In the genomic region with DNA sequence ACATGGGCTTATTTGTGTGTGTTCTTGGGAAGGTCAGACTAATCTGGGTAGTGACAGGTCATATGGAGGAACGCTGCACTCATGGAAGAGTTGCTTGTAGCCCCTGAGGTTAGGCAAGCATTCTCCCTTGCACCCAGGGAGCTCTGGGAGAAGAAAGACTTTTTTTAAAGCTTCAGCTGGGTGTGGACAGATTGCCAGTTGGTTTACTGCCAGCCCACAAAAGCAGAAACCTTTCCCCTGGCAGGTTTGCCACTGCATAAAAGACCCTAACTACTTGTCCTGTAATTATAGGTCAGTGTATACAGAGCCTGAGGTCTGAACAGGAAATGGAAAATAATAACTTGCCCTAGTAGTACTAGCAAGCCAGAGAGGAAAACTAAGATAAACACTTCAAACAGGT, we compare ENCODE assay signal across 16 cellular contexts. TPM values are rescaled to one million over a fixed set of nuclear protein-coding genes. Genes with fewer than 3 reads are reported as not detected.
DNase-seq lines count a peak whose midpoint lies in the region; ATAC-seq, FAIRE-seq and TF ChIP-seq lines count a peak whose summit lies in the region.
"Had no signal": no experiment of that assay in that cellular context is flagged by ENCODE, and none has a peak within 500 bp of the region (broad histone marks: within the 10 kb centered on the region; RNA-seq: fewer than 3 reads in every experiment).

No MANE protein-coding gene starts in this region.

- no peaks in the 10 kb centered on the region for H3K9me3 ChIP-seq in GM12878 (replicated peaks; ENCODE audit: control insufficient read depth, insufficient read depth, low read length)

- POLR2A ChIA-PET in GM12878 (lab: Charles Lee): interaction anchor here (0.9 kb wide), 1 partner anchor 17 kb away, joined by 3 read pairs; no protein-coding TSS in a partner anchor

- H3K79me2 ChIP-seq in GM12878 (ENCODE audit: control insufficient read depth, insufficient read depth, low read length): no peaks in the 10 kb centered on the region

- no peaks in the 10 kb centered on the region for H3K36me3 ChIP-seq in GM12878 (ENCODE audit: control insufficient read depth in 2 of 2, insufficient read depth in 2 of 2, low read length in 1 of 2)

- no peaks in the 10 kb centered on the region for H3K27me3 ChIP-seq in GM12878 (replicated peaks in 1 of 2; ENCODE audit: control insufficient read depth in 2 of 2, insufficient read depth in 2 of 2, low read length in 1 of 2)

- RAD21 ChIA-PET in GM12878 (lab: Charles Lee; ENCODE audit: unreplicated experiment): no interaction called here

- FAIRE-seq in GM12878 (lab: Jason Lieb, UNC): peak; percentile 65

- no peak overlapping the region for H3K4me3 ChIP-seq in GM12878
- H3K4me3 ChIP-seq: coronary artery had no signal

- no peak for TF ChIP-seq CTCF in GM12878 (IDR thresholded peaks at IDR 0.05 in 2 of 3, conservative IDR thresholded peaks at IDR 0.05 in 1 of 3; ENCODE audit: control insufficient read depth in 2 of 3, extremely low read depth in 1 of 3, insufficient read depth in 1 of 3, low read depth in 3 of 3, low read length in 3 of 3)

- SMC1A ChIA-PET in GM12878 (lab: Charles Lee; ENCODE audit: uncharacterized antibody, unreplicated experiment): interaction anchor here (1.2 kb wide), 1 partner anchor 10 kb away, joined by 3 read pairs; no protein-coding TSS in a partner anchor

- no peak overlapping the region for H3K4me2 ChIP-seq in GM12878 (ENCODE audit: control insufficient read depth, insufficient read depth)

- WGBS in GM12878 (ENCODE audit: insufficient coverage, insufficient replicate concordance, low lambda C conversion rate, missing lambda C conversion rate): 50% methylated on average over 1 of the region's 1 CpG

- CTCF ChIA-PET in GM12878 (lab: Yijun Ruan, JAX): interaction anchor here (1.1 to 1.9 kb wide), 2 partner anchors 11 to 49 kb away, joined by 4 to 7 read pairs; no protein-coding TSS in a partner anchor

- no peaks in the 10 kb centered on the region for H4K20me1 ChIP-seq in GM12878 (ENCODE audit: control insufficient read depth, insufficient read depth)

- DNase-seq in COLO668 (lab: John Stamatoyannopoulos, UW; ENCODE audit: unreplicated experiment) (peak; percentile 12), NCI-H2081 treated with DMSO at 0.1 percent for 48 hours (lab: John Stamatoyannopoulos, UW) (peak; percentile 30), GM12878 (ENCODE audit: low read depth, low spot score) (no peak), CD1c-positive myeloid dendritic cell (ENCODE audit: extremely low spot score) (no peak), T1000 (lab: John Stamatoyannopoulos, UW) (no peak), nucleus accumbens (lab: John Stamatoyannopoulos, UW) (no peak)
- DNase-seq in activated effector memory CD4-positive, alpha-beta T cell treated with Interleukin-2 at 50 U/mL for 16 hours: no peak
- DNase-seq: activated CD4-positive, alpha-beta T cell treated with anti-CD3 and anti-CD28 coated beads, Interleukin-2, amount 50 U/mL, for 1 hour; activated naive CD4-positive, alpha-beta T cell treated with anti-CD3 and anti-CD28 coated beads, Interleukin-2, amount 10 ng/mL, durations not matched to agents 7 days and 5 days; H9; naive B cell; NK-92 treated with Interleukin-12 subunit alpha and Interleukin-12 subunit beta, amount 100 ng/mL, for 24 hours; trophoblast cell had no signal

- peak; percentile 59 for ATAC-seq in GM21423 (IDR thresholded peaks at IDR 0.05; ENCODE audit: unreplicated experiment)
- peak; percentile 61 for ATAC-seq in GM12878
- ATAC-seq: sciatic nerve had no signal

- no peak overlapping the region; the same call in 1 of the 2 replicates for H2AFZ ChIP-seq in GM12878 (ENCODE audit: control insufficient read depth, low read depth, low read length)

- in situ Hi-C loops in GM12878 (cut with MboI): no loop called here

- no peak for TF ChIP-seq POLR2A in GM12878 (IDR thresholded peaks at IDR 0.05; ENCODE audit: low read depth, low read length)

- intact Hi-C loops in GM12878 (cut with micrococcal nuclease; ENCODE audit: unreplicated experiment): no loop called here

- TF ChIP-seq EP300 in GM12878 (IDR thresholded peaks at IDR 0.05; ENCODE audit: borderline replicate concordance in 1 of 2, control insufficient read depth in 1 of 2, low read depth in 2 of 2, low read length in 2 of 2): no peak

- BruUV-seq in GM12878 (replicated peaks; lab: Mats Ljungman, UMichigan): no TSS peak

- no peaks in the 10 kb centered on the region for H3K4me1 ChIP-seq in GM12878 (ENCODE audit: control insufficient read depth, insufficient read depth, low read length)

- no peak overlapping the region for H3K9ac ChIP-seq in GM12878 (ENCODE audit: control insufficient read depth, insufficient read depth, low read length)

- no peak overlapping the region for H3K27ac ChIP-seq in GM12878 (ENCODE audit: control insufficient read depth, insufficient read depth)
- H3K27ac ChIP-seq: coronary artery had no signal

- no peak for TF ChIP-seq RAD21 in GM12878 (IDR thresholded peaks at IDR 0.05; ENCODE audit: insufficient read depth, low read depth, low read length)

TF ChIP-seq in GM12878, 131 proteins besides CTCF, POLR2A, EP300 and RAD21 (continues in another document):
- TF ChIP-seq, protein P1, sequence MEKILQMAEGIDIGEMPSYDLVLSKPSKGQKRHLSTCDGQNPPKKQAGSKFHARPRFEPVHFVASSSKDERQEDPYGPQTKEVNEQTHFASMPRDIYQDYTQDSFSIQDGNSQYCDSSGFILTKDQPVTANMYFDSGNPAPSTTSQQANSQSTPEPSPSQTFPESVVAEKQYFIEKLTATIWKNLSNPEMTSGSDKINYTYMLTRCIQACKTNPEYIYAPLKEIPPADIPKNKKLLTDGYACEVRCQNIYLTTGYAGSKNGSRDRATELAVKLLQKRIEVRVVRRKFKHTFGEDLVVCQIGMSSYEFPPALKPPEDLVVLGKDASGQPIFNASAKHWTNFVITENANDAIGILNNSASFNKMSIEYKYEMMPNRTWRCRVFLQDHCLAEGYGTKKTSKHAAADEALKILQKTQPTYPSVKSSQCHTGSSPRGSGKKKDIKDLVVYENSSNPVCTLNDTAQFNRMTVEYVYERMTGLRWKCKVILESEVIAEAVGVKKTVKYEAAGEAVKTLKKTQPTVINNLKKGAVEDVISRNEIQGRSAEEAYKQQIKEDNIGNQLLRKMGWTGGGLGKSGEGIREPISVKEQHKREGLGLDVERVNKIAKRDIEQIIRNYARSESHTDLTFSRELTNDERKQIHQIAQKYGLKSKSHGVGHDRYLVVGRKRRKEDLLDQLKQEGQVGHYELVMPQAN (conservative IDR thresholded peaks at IDR 0.05): no peak
- no peak for TF ChIP-seq ESRRA (IDR thresholded peaks at IDR 0.05; ENCODE audit: low read length)
- no peak for TF ChIP-seq SMARCA5 (IDR thresholded peaks at IDR 0.05)
- no peak for TF ChIP-seq FOXK2 (IDR thresholded peaks at IDR 0.05)
- TF ChIP-seq YBX1 (IDR thresholded peaks at IDR 0.05): no peak
- no peak for TF ChIP-seq SMC3 (IDR thresholded peaks at IDR 0.05; ENCODE audit: borderline replicate concordance, low read length)
- TF ChIP-seq E2F4 (IDR thresholded peaks at IDR 0.05; ENCODE audit: low read depth, low read length): no peak
- TF ChIP-seq SIX5 (IDR thresholded peaks at IDR 0.05; ENCODE audit: low read depth, low read length, severe bottlenecking): no peak
- TF ChIP-seq MTA2 (IDR thresholded peaks at IDR 0.05; ENCODE audit: low read depth): no peak
- TF ChIP-seq RAD51 (IDR thresholded peaks at IDR 0.05): no peak

RNA-seq across cellular contexts. Expression of gene NFKB1, which starts 7.4 kb away (rescaled TPM):
- 92.3 and 97.9 TPM in 2 replicates for total RNA-seq in GM12878 (2013; cell fraction: nucleolus; rRNA removed)
- total RNA-seq in GM12878 (2014; rRNA removed) (51.0 and 53.0 TPM in 2 replicates), GM12878 (2014; rRNA removed; fragmentation: Illumina TruSeq; extraction: Trizol) (67.4 and 68.6 TPM in 2 replicates), GM12878 (2021) (106 and 110 TPM in 2 replicates)
- polyA plus RNA-seq in GM12878 (2011; ENCODE audit: low read depth): 43.4 TPM
- polyA plus RNA-seq in GM12878 (2011; rRNA removed) (67.0 and 69.7 TPM in 2 replicates), GM12878 (2014; fragmentation: Illumina TruSeq; extraction: Trizol) (82.1 and 85.3 TPM in 2 replicates), GM12878 (2014; fragmentation: Nextera tagmentation; extraction: Ambion mirVana) (10 to 100 TPM; 20.8 to 32.7 TPM), GM12878 (2014; rRNA removed) (61.6 and 62.3 TPM in 2 replicates), GM12878 (2016; fragmentation: Nextera tagmentation; extraction: Ambion mirVana) (1 to 10 TPM; 8.7 to 9.0 TPM)
- polyA plus RNA-seq in GM12878 (2011; cell fraction: cytosol; rRNA removed): 66.5 and 76.6 TPM in 2 replicates
- 68.3 and 72.4 TPM in 2 replicates for polyA plus RNA-seq in GM12878 (2011; cell fraction: nucleus; rRNA removed)
- 46.4 and 59.8 TPM in 2 replicates for polyA plus RNA-seq in GM12878 (2012)
- 104 and 111 TPM in 2 replicates for polyA minus RNA-seq in GM12878 (2011; rRNA and poly(A)+ RNA removed)
- 35.4 and 41.8 TPM in 2 replicates for polyA minus RNA-seq in GM12878 (2011; cell fraction: cytosol; rRNA and poly(A)+ RNA removed)
- polyA minus RNA-seq in GM12878 (2011; cell fraction: nucleus; rRNA and poly(A)+ RNA removed): 42.3 and 64.8 TPM in 2 replicates

Comparison
In these comparisons a context has a peak if more than half of its experiments do, and no peak if none do; other contexts are left out.
1. DNase-seq: peak in COLO668 (single experiment) and NCI-H2081 treated with DMSO at 0.1 percent for 48 hours (single experiment); none in GM12878 (single experiment), activated effector memory CD4-positive, alpha-beta T cell treated with Interleukin-2 at 50 U/mL for 16 hours (single experiment), CD1c-positive myeloid dendritic cell (single experiment), T1000 (single experiment) and nucleus accumbens (0 of 56).